15 cellular contexts compared by ENCODE assay signal in the genomic region with DNA sequence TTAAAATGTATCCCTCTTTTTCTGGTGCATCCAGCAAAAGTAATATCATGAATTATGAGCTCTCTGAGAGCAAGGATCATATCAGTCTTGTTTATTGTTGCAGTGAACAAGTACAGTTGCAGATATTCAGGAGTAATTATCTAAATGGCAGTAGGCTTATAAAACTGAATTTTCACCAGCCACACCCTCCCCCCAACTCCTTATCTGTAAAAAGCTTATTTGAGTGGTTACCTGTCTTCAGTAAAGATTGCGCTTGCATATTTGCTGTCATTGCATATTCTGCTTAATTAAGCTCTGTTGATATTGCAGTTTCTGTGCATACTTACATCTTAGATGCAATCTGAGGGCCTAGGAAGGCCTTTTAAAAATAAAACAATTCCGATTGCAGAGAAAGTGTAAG.
A peak's percentile ranks its signal among the peaks of the same experiment; 100 is the strongest.
DNase-seq lines count a peak whose midpoint lies in the region; ATAC-seq and TF ChIP-seq lines count a peak whose summit lies in the region.
"Had no signal": no experiment of that assay in that cellular context is flagged by ENCODE, and none has a peak within 500 bp of the region (broad histone marks: within the 10 kb centered on the region; RNA-seq: fewer than 3 reads in every experiment).

No MANE protein-coding gene starts in this region.

- no peaks in the 10 kb centered on the region for H3K4me1 Mint-ChIP-seq in activated T-cell treated with anti-CD3 and anti-CD28 coated beads, Interleukin-2, amount 50 U/mL, for 72 hours (ENCODE audit: low read depth)
- H3K4me1 Mint-ChIP-seq in activated T-cell treated with anti-CD3 and anti-CD28 coated beads, Interleukin-2, amount 50 U/mL, for 4 hours (ENCODE audit: low read depth), result no peaks in the 10 kb centered on the region
- H3K4me1 Mint-ChIP-seq in memory B cell, result peaks cover 2% of the 10 kb centered on the region
- H3K4me1 Mint-ChIP-seq in stimulated activated effector memory CD8-positive, alpha-beta T cell treated with anti-CD3 and anti-CD28 coated beads, Interleukin-12 subunit alpha, Interleukin-12 subunit beta, amount 100 ng/mL, for 72 hours, result no peaks in the 10 kb centered on the region
- no peaks in the 10 kb centered on the region for H3K4me1 Mint-ChIP-seq in CD8-positive, alpha-beta T cell (ENCODE audit: low read depth)
- H3K4me1 Mint-ChIP-seq: H9 had no signal

- peaks cover 6% of the 10 kb centered on the region for H3K4me1 ChIP-seq in HEK293 (ENCODE audit: control insufficient read depth, insufficient read depth, low read length)
- no peaks in the 10 kb centered on the region for H3K4me1 ChIP-seq in CD8-positive, alpha-beta T cell (ENCODE audit: insufficient read depth, low read length)

- H3K27ac ChIP-seq in HEK293 (ENCODE audit: extremely low read depth, low read depth, low read length), result no peak overlapping the region
- H3K27ac ChIP-seq in CD8-positive, alpha-beta T cell (ENCODE audit: low read depth, low read length), result no peak overlapping the region
- H3K27ac ChIP-seq: BLaER1 treated with 17β-estradiol and CSF1 and Interleukin-3, amounts not matched to agents 10 nM and 100 nM had no signal

- TF ChIP-seq CTCF in HEK293 (tag by site-specific recombination; IDR thresholded peaks at IDR 0.05), result no peak
- TF ChIP-seq CTCF in CD8-positive, alpha-beta T cell (IDR thresholded peaks at IDR 0.05), result no peak

- H3K4me3 Mint-ChIP-seq in activated T-cell treated with anti-CD3 and anti-CD28 coated beads, Interleukin-2, amount 50 U/mL, for 72 hours, result no peak overlapping the region
- H3K4me3 Mint-ChIP-seq in activated T-cell treated with anti-CD3 and anti-CD28 coated beads, Interleukin-2, amount 50 U/mL, for 4 hours, result no peak overlapping the region
- no peak overlapping the region for H3K4me3 Mint-ChIP-seq in memory B cell
- H3K4me3 Mint-ChIP-seq in stimulated activated effector memory CD8-positive, alpha-beta T cell treated with anti-CD3 and anti-CD28 coated beads, Interleukin-12 subunit alpha, Interleukin-12 subunit beta, amount 100 ng/mL, for 72 hours, result no peak overlapping the region
- H3K4me3 Mint-ChIP-seq in CD8-positive, alpha-beta T cell, result no peak overlapping the region
- H3K4me3 Mint-ChIP-seq: CD4-positive, CD25-positive, alpha-beta regulatory T cell; H9 had no signal

- no peak overlapping the region for H3K4me3 ChIP-seq in HEK293 (ENCODE audit: low read depth, low read length)
- H3K4me3 ChIP-seq in CD8-positive, alpha-beta T cell (ENCODE audit: low read depth, low read length), result no peak overlapping the region
- H3K4me3 ChIP-seq: BLaER1 treated with 17β-estradiol and CSF1 and Interleukin-3, amounts not matched to agents 10 nM and 100 nM had no signal

- H3K27ac Mint-ChIP-seq in activated T-cell treated with anti-CD3 and anti-CD28 coated beads, Interleukin-2, amount 50 U/mL, for 72 hours, result peak overlapping the region; percentile 19
- H3K27ac Mint-ChIP-seq in memory B cell, result peak overlapping the region; percentile 49
- H3K27ac Mint-ChIP-seq in stimulated activated effector memory CD8-positive, alpha-beta T cell treated with anti-CD3 and anti-CD28 coated beads, Interleukin-12 subunit alpha, Interleukin-12 subunit beta, amount 100 ng/mL, for 72 hours, result peak overlapping the region; percentile 27
- no peak overlapping the region for H3K27ac Mint-ChIP-seq in CD8-positive, alpha-beta T cell
- H3K27ac Mint-ChIP-seq: CD4-positive, CD25-positive, alpha-beta regulatory T cell had no signal

- intact Hi-C loops in CD8-positive, alpha-beta T cell (cut with DNase I, micrococcal nuclease), result no loop called here

- no peaks in the 10 kb centered on the region for H3K36me3 ChIP-seq in HEK293 (ENCODE audit: control insufficient read depth in 2 of 2, insufficient read depth in 1 of 2, low read length in 2 of 2)
- H3K36me3 ChIP-seq in CD8-positive, alpha-beta T cell (ENCODE audit: insufficient read depth, low read length), result peaks cover 11% of the 10 kb centered on the region
- H3K36me3 ChIP-seq: BLaER1 treated with 17β-estradiol and CSF1 and Interleukin-3, amounts not matched to agents 10 nM and 100 nM had no signal

- no peaks in the 10 kb centered on the region for H3K27me3 ChIP-seq in CD8-positive, alpha-beta T cell (ENCODE audit: insufficient read depth, low read length)
- H3K27me3 ChIP-seq: BLaER1 treated with 17β-estradiol and CSF1 and Interleukin-3, amounts not matched to agents 10 nM and 100 nM had no signal

- no peaks in the 10 kb centered on the region for H3K9me3 Mint-ChIP-seq in activated T-cell treated with anti-CD3 and anti-CD28 coated beads, Interleukin-2, amount 50 U/mL, for 72 hours
- no peaks in the 10 kb centered on the region for H3K9me3 Mint-ChIP-seq in activated T-cell treated with anti-CD3 and anti-CD28 coated beads, Interleukin-2, amount 50 U/mL, for 4 hours
- H3K9me3 Mint-ChIP-seq in memory B cell, result no peaks in the 10 kb centered on the region
- H3K9me3 Mint-ChIP-seq in stimulated activated effector memory CD8-positive, alpha-beta T cell treated with anti-CD3 and anti-CD28 coated beads, Interleukin-12 subunit alpha, Interleukin-12 subunit beta, amount 100 ng/mL, for 72 hours, result no peaks in the 10 kb centered on the region
- H3K9me3 Mint-ChIP-seq in CD8-positive, alpha-beta T cell, result no peaks in the 10 kb centered on the region
- H3K9me3 Mint-ChIP-seq: H9 had no signal

- no peak for DNase-seq in activated T-cell treated with anti-CD3 and anti-CD28 coated beads, Interleukin-2, amount 50 U/mL, for 72 hours
- no peak for DNase-seq in activated T-cell treated with anti-CD3 and anti-CD28 coated beads, Interleukin-2, amount 50 U/mL, for 4 hours
- no peak for DNase-seq in memory B cell (ENCODE audit: low spot score in 2 of 2)
- no peak for DNase-seq in stimulated activated effector memory CD8-positive, alpha-beta T cell treated with anti-CD3 and anti-CD28 coated beads, Interleukin-12 subunit alpha, Interleukin-12 subunit beta, amount 100 ng/mL, for 72 hours (ENCODE audit: low spot score in 2 of 2)
- no peak for DNase-seq in CD8-positive, alpha-beta T cell
- no peak for DNase-seq in T1000 (lab: John Stamatoyannopoulos, UW)
- DNase-seq: 8988T; ACHN; CD4-positive, CD25-positive, alpha-beta regulatory T cell; DMS153; EL; GOT3; H9 had no signal

- no peaks in the 10 kb centered on the region for H3K9me3 ChIP-seq in HEK293 (ENCODE audit: control insufficient read depth, insufficient read depth, low read depth, low read length)
- H3K9me3 ChIP-seq in CD8-positive, alpha-beta T cell (ENCODE audit: low read length), result no peaks in the 10 kb centered on the region
- H3K9me3 ChIP-seq: BLaER1 treated with 17β-estradiol and CSF1 and Interleukin-3, amounts not matched to agents 10 nM and 100 nM had no signal

- ATAC-seq in activated T-cell treated with anti-CD3 and anti-CD28 coated beads, Interleukin-2, amount 50 U/mL, for 72 hours (replicated peaks in 1 of 2), result no peak
- ATAC-seq in activated T-cell treated with anti-CD3 and anti-CD28 coated beads, Interleukin-2, amount 50 U/mL, for 4 hours, result no peak
- no peak for ATAC-seq in memory B cell (ENCODE audit: low read depth)
- no peak for ATAC-seq in stimulated activated effector memory CD8-positive, alpha-beta T cell treated with anti-CD3 and anti-CD28 coated beads, Interleukin-12 subunit alpha, Interleukin-12 subunit beta, amount 100 ng/mL, for 72 hours
- no peak for ATAC-seq in CD8-positive, alpha-beta T cell

- H3K36me3 Mint-ChIP-seq in activated T-cell treated with anti-CD3 and anti-CD28 coated beads, Interleukin-2, amount 50 U/mL, for 72 hours (ENCODE audit: insufficient read depth in 2 of 2), result no peaks in the 10 kb centered on the region
- peaks cover 6% of the 10 kb centered on the region for H3K36me3 Mint-ChIP-seq in activated T-cell treated with anti-CD3 and anti-CD28 coated beads, Interleukin-2, amount 50 U/mL, for 4 hours (ENCODE audit: insufficient read depth)
- H3K36me3 Mint-ChIP-seq in memory B cell, result peaks cover 8% of the 10 kb centered on the region
- no peaks in the 10 kb centered on the region for H3K36me3 Mint-ChIP-seq in stimulated activated effector memory CD8-positive, alpha-beta T cell treated with anti-CD3 and anti-CD28 coated beads, Interleukin-12 subunit alpha, Interleukin-12 subunit beta, amount 100 ng/mL, for 72 hours
- peaks cover 16% of the 10 kb centered on the region for H3K36me3 Mint-ChIP-seq in CD8-positive, alpha-beta T cell
- H3K36me3 Mint-ChIP-seq: CD4-positive, CD25-positive, alpha-beta regulatory T cell had no signal

- POLR2A ChIA-PET in HEK293 (lab: Yijun Ruan, JAX), result no interaction called here
- POLR2A ChIA-PET in CD8-positive, alpha-beta T cell (lab: Charles Lee), result interaction anchor here (0.7 kb wide), 1 partner anchor 172 kb away, joined by 3 read pairs; no protein-coding TSS in a partner anchor

- CTCF ChIA-PET in HEK293 (lab: Yijun Ruan, JAX), result interaction anchor here (0.6 to 0.8 kb wide), 3 partner anchors 15 to 212 kb away, joined by 3 read pairs; no protein-coding TSS in a partner anchor
- CTCF ChIA-PET in CD8-positive, alpha-beta T cell (lab: Charles Lee), result interaction anchor here (1.1 kb wide), 1 partner anchor 12 kb away, joined by 3 read pairs; no protein-coding TSS in a partner anchor

- no peaks in the 10 kb centered on the region for H3K27me3 Mint-ChIP-seq in activated T-cell treated with anti-CD3 and anti-CD28 coated beads, Interleukin-2, amount 50 U/mL, for 72 hours (ENCODE audit: low read depth)
- no peaks in the 10 kb centered on the region for H3K27me3 Mint-ChIP-seq in activated T-cell treated with anti-CD3 and anti-CD28 coated beads, Interleukin-2, amount 50 U/mL, for 4 hours (ENCODE audit: low read depth)
- H3K27me3 Mint-ChIP-seq in memory B cell, result no peaks in the 10 kb centered on the region
- H3K27me3 Mint-ChIP-seq in CD8-positive, alpha-beta T cell (ENCODE audit: low read depth), result no peaks in the 10 kb centered on the region

TF ChIP-seq in HEK293, 187 proteins besides CTCF, POLR2A, EP300 and RAD21 (continues in another document):
- TF ChIP-seq KLF7 (tag by site-specific recombination; IDR thresholded peaks at IDR 0.05; ENCODE audit: borderline replicate concordance) (peak; percentile 60; the same call in 1 of the 2 replicates), ZNF354C (tag by site-specific recombination; IDR thresholded peaks at IDR 0.05; ENCODE audit: borderline replicate concordance, low read depth) (no peak), KLF1 (tag by site-specific recombination; IDR thresholded peaks at IDR 0.05) (peak; percentile 85), ZNF776 (tag by site-specific recombination; IDR thresholded peaks at IDR 0.05; ENCODE audit: borderline replicate concordance) (no peak)
- TF ChIP-seq, protein P1, sequence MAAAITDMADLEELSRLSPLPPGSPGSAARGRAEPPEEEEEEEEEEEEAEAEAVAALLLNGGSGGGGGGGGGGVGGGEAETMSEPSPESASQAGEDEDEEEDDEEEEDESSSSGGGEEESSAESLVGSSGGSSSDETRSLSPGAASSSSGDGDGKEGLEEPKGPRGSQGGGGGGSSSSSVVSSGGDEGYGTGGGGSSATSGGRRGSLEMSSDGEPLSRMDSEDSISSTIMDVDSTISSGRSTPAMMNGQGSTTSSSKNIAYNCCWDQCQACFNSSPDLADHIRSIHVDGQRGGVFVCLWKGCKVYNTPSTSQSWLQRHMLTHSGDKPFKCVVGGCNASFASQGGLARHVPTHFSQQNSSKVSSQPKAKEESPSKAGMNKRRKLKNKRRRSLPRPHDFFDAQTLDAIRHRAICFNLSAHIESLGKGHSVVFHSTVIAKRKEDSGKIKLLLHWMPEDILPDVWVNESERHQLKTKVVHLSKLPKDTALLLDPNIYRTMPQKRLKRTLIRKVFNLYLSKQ (tag by site-specific recombination; IDR thresholded peaks at IDR 0.05; ENCODE audit: borderline replicate concordance), result no peak
